In genomic region chr2:48968011-48968410, GRCh38 we compare ENCODE assay signal across 39 cellular contexts.
"Had no signal": no experiment of that assay in that cellular context is flagged by ENCODE, and none has a peak within 500 bp of the region (broad histone marks: within the 10 kb centered on the region; RNA-seq: fewer than 3 reads in every experiment).

No MANE protein-coding gene starts in this region.

- H3K27ac ChIP-seq: ascending aorta, cardiac muscle cell, VCaP had no signal

- FAIRE-seq: bronchial epithelial cell, TTC549 had no signal

- DNase-seq: activated CD4-positive, alpha-beta memory T cell treated with anti-CD3 and anti-CD28 coated beads, Interleukin-2, amount 10 ng/mL, durations not matched to agents 7 days and 5 days; activated CD4-positive, alpha-beta T cell treated with anti-CD3 and anti-CD28 coated beads for 1 hour; activated CD4-positive, alpha-beta T cell treated with anti-CD3 and anti-CD28 coated beads for 36 hours; activated CD4-positive, alpha-beta T cell treated with anti-CD3 and anti-CD28 coated beads for 48 hours; activated CD4-positive, alpha-beta T cell treated with anti-CD3 and anti-CD28 coated beads, Interleukin-2, amount 10 ng/mL, durations not matched to agents 7 days and 5 days; activated CD4-positive, alpha-beta T cell treated with anti-CD3 and anti-CD28 coated beads, Interleukin-2, amount 50 U/mL, for 48 hours; activated CD4-positive, CD25-positive, alpha-beta regulatory T cell; activated CD8-positive, alpha-beta memory T cell treated with anti-CD3 and anti-CD28 coated beads for 24 hours; activated CD8-positive, alpha-beta memory T cell treated with anti-CD3 and anti-CD28 coated beads, Interleukin-2, amount 10 ng/mL, durations not matched to agents 7 days and 5 days; activated CD8-positive, alpha-beta memory T cell treated with anti-CD3 and anti-CD28 coated beads, Interleukin-2, amount 50 U/mL, for 48 hours; activated CD8-positive, alpha-beta T cell treated with anti-CD3 and anti-CD28 coated beads, Interleukin-2, amount 10 ng/mL, durations not matched to agents 7 days and 5 days; activated effector memory CD4-positive, alpha-beta T cell treated with Interleukin-2 at 50 U/mL for 16 hours; activated gamma-delta T cell; activated naive CD4-positive, alpha-beta T cell treated with anti-CD3 and anti-CD28 coated beads, Interleukin-2, amount 10 ng/mL, durations not matched to agents 7 days and 5 days; activated naive CD4-positive, alpha-beta T cell treated with Interleukin-2 at 50 U/mL for 16 hours; activated naive CD8-positive, alpha-beta T cell treated with anti-CD3 and anti-CD28 coated beads, Interleukin-2, amount 10 ng/mL, durations not matched to agents 7 days and 5 days; activated naive CD8-positive, alpha-beta T cell treated with anti-CD3 and anti-CD28 coated beads, Interleukin-2, amount 50 U/mL, for 24 hours; activated T-cell treated with anti-CD3 and anti-CD28 coated beads, Interleukin-2, amount 50 U/mL, for 24 hours; activated T-cell treated with anti-CD3 and anti-CD28 coated beads, Interleukin-2, amount 50 U/mL, for 48 hours; amygdala; caudate nucleus; cerebellar nuclear complex; T-helper 1 cell; T-helper 2 cell; T-helper 9 cell had no signal

- H3K9me3 Mint-ChIP-seq: activated CD4-positive, alpha-beta memory T cell treated with anti-CD3 and anti-CD28 coated beads, Interleukin-2, amount 10 ng/mL, durations not matched to agents 7 days and 5 days; activated CD4-positive, alpha-beta T cell treated with anti-CD3 and anti-CD28 coated beads, Interleukin-2, amount 10 ng/mL, durations not matched to agents 7 days and 5 days; activated naive CD4-positive, alpha-beta T cell treated with anti-CD3 and anti-CD28 coated beads, Interleukin-2, amount 10 ng/mL, durations not matched to agents 7 days and 5 days; activated naive CD4-positive, alpha-beta T cell treated with anti-CD3 and anti-CD28 coated beads, Interleukin-2, amount 50 U/mL, for 24 hours; activated naive CD8-positive, alpha-beta T cell treated with anti-CD3 and anti-CD28 coated beads, Interleukin-2, amount 10 ng/mL, durations not matched to agents 7 days and 5 days; activated naive CD8-positive, alpha-beta T cell treated with anti-CD3 and anti-CD28 coated beads, Interleukin-2, amount 50 U/mL, for 24 hours; activated T-cell treated with anti-CD3 and anti-CD28 coated beads, Interleukin-2, amount 50 U/mL, for 24 hours; activated T-helper 2 cell treated with anti-CD3 and anti-CD28 coated beads, Interferon-gamma antibody, Interleukin-2, Interleukin-4, amounts not matched to agents 10 μg/mL and 5 μg/mL and 100 μg/mL, durations not matched to agents 14 hours and 24 hours and 36 hours; brain; T-helper 1 cell treated with Interleukin-12 subunit alpha and Interleukin-12 subunit beta and Interleukin-4 antibody, amounts not matched to agents 30 μg/mL and 1 μg/mL, for 36 hours; T-helper 2 cell treated with Interferon-gamma antibody and Interleukin-4, amounts not matched to agents 5 μg/mL and 100 μg/mL, for 36 hours had no signal

- ATAC-seq: activated CD4-positive, alpha-beta T cell treated with anti-CD3 and anti-CD28 coated beads for 36 hours; activated CD4-positive, CD25-positive, alpha-beta regulatory T cell treated with anti-CD3 and anti-CD28 coated beads, Interleukin-2, amount 50 U/mL, for 24 hours; activated CD8-positive, alpha-beta memory T cell treated with anti-CD3 and anti-CD28 coated beads, Interleukin-2, amount 10 ng/mL, durations not matched to agents 7 days and 5 days; activated CD8-positive, alpha-beta T cell treated with anti-CD3 and anti-CD28 coated beads, Interleukin-2, amount 10 ng/mL, durations not matched to agents 7 days and 5 days; activated naive CD8-positive, alpha-beta T cell treated with anti-CD3 and anti-CD28 coated beads, Interleukin-2, amount 50 U/mL, for 24 hours; WTC11 had no signal

- H3K27ac Mint-ChIP-seq: activated CD4-positive, alpha-beta memory T cell treated with anti-CD3 and anti-CD28 coated beads, Interleukin-2, amount 10 ng/mL, durations not matched to agents 7 days and 5 days; activated CD4-positive, alpha-beta T cell treated with anti-CD3 and anti-CD28 coated beads for 36 hours; activated CD4-positive, alpha-beta T cell treated with anti-CD3 and anti-CD28 coated beads, Interleukin-2, amount 10 ng/mL, durations not matched to agents 7 days and 5 days; activated CD8-positive, alpha-beta memory T cell treated with anti-CD3 and anti-CD28 coated beads, Interleukin-2, amount 10 ng/mL, durations not matched to agents 7 days and 5 days; activated CD8-positive, alpha-beta T cell treated with anti-CD3 and anti-CD28 coated beads, Interleukin-2, amount 10 ng/mL, durations not matched to agents 7 days and 5 days; activated naive CD4-positive, alpha-beta T cell treated with anti-CD3 and anti-CD28 coated beads, Interleukin-2, amount 10 ng/mL, durations not matched to agents 7 days and 5 days; activated naive CD4-positive, alpha-beta T cell treated with anti-CD3 and anti-CD28 coated beads, Interleukin-2, amount 50 U/mL, for 24 hours; activated naive CD8-positive, alpha-beta T cell; activated naive CD8-positive, alpha-beta T cell treated with anti-CD3 and anti-CD28 coated beads, Interleukin-2, amount 10 ng/mL, durations not matched to agents 7 days and 5 days; activated naive CD8-positive, alpha-beta T cell treated with anti-CD3 and anti-CD28 coated beads, Interleukin-2, amount 50 U/mL, for 24 hours; activated T-cell treated with anti-CD3 and anti-CD28 coated beads, Interleukin-2, amount 50 U/mL, for 24 hours; activated T-helper 2 cell treated with anti-CD3 and anti-CD28 coated beads, Interferon-gamma antibody, Interleukin-2, Interleukin-4, amounts not matched to agents 10 μg/mL and 5 μg/mL and 100 μg/mL, durations not matched to agents 14 hours and 24 hours and 36 hours; brain; T-helper 1 cell treated with Interleukin-12 subunit alpha and Interleukin-12 subunit beta and Interleukin-4 antibody, amounts not matched to agents 30 μg/mL and 1 μg/mL, for 36 hours; T-helper 2 cell treated with Interferon-gamma antibody and Interleukin-4, amounts not matched to agents 5 μg/mL and 100 μg/mL, for 36 hours; WTC11 had no signal

- H3K4me3 Mint-ChIP-seq: activated CD4-positive, alpha-beta memory T cell treated with anti-CD3 and anti-CD28 coated beads, Interleukin-2, amount 10 ng/mL, durations not matched to agents 7 days and 5 days; activated CD4-positive, alpha-beta T cell treated with anti-CD3 and anti-CD28 coated beads for 36 hours; activated CD4-positive, alpha-beta T cell treated with anti-CD3 and anti-CD28 coated beads, Interleukin-2, amount 10 ng/mL, durations not matched to agents 7 days and 5 days; activated CD8-positive, alpha-beta memory T cell treated with anti-CD3 and anti-CD28 coated beads, Interleukin-2, amount 10 ng/mL, durations not matched to agents 7 days and 5 days; activated CD8-positive, alpha-beta T cell treated with anti-CD3 and anti-CD28 coated beads, Interleukin-2, amount 10 ng/mL, durations not matched to agents 7 days and 5 days; activated naive CD4-positive, alpha-beta T cell treated with anti-CD3 and anti-CD28 coated beads, Interleukin-2, amount 10 ng/mL, durations not matched to agents 7 days and 5 days; activated naive CD4-positive, alpha-beta T cell treated with anti-CD3 and anti-CD28 coated beads, Interleukin-2, amount 50 U/mL, for 24 hours; activated naive CD8-positive, alpha-beta T cell; activated naive CD8-positive, alpha-beta T cell treated with anti-CD3 and anti-CD28 coated beads, Interleukin-2, amount 10 ng/mL, durations not matched to agents 7 days and 5 days; activated naive CD8-positive, alpha-beta T cell treated with anti-CD3 and anti-CD28 coated beads, Interleukin-2, amount 50 U/mL, for 24 hours; activated T-cell treated with anti-CD3 and anti-CD28 coated beads, Interleukin-2, amount 50 U/mL, for 24 hours; brain; central memory CD8-positive, alpha-beta T cell; T-helper 1 cell treated with Interleukin-12 subunit alpha and Interleukin-12 subunit beta and Interleukin-4 antibody, amounts not matched to agents 30 μg/mL and 1 μg/mL, for 36 hours; T-helper 2 cell treated with Interferon-gamma antibody and Interleukin-4, amounts not matched to agents 5 μg/mL and 100 μg/mL, for 36 hours; WTC11 had no signal

- H3K9me3 ChIP-seq: ascending aorta had no signal

- H3K4me3 ChIP-seq: ascending aorta, cardiac muscle cell had no signal

- H3K27me3 Mint-ChIP-seq: activated CD4-positive, alpha-beta memory T cell treated with anti-CD3 and anti-CD28 coated beads, Interleukin-2, amount 10 ng/mL, durations not matched to agents 7 days and 5 days; activated CD4-positive, alpha-beta T cell treated with anti-CD3 and anti-CD28 coated beads for 36 hours; activated CD4-positive, alpha-beta T cell treated with anti-CD3 and anti-CD28 coated beads, Interleukin-2, amount 10 ng/mL, durations not matched to agents 7 days and 5 days; activated CD8-positive, alpha-beta memory T cell treated with anti-CD3 and anti-CD28 coated beads, Interleukin-2, amount 10 ng/mL, durations not matched to agents 7 days and 5 days; activated naive CD4-positive, alpha-beta T cell treated with anti-CD3 and anti-CD28 coated beads, Interleukin-2, amount 10 ng/mL, durations not matched to agents 7 days and 5 days; activated naive CD4-positive, alpha-beta T cell treated with anti-CD3 and anti-CD28 coated beads, Interleukin-2, amount 50 U/mL, for 24 hours; activated naive CD8-positive, alpha-beta T cell; activated naive CD8-positive, alpha-beta T cell treated with anti-CD3 and anti-CD28 coated beads, Interleukin-2, amount 10 ng/mL, durations not matched to agents 7 days and 5 days; activated naive CD8-positive, alpha-beta T cell treated with anti-CD3 and anti-CD28 coated beads, Interleukin-2, amount 50 U/mL, for 24 hours; activated T-cell treated with anti-CD3 and anti-CD28 coated beads, Interleukin-2, amount 50 U/mL, for 24 hours; brain; central memory CD8-positive, alpha-beta T cell had no signal

- H3K36me3 Mint-ChIP-seq: activated CD8-positive, alpha-beta memory T cell treated with anti-CD3 and anti-CD28 coated beads, Interleukin-2, amount 10 ng/mL, durations not matched to agents 7 days and 5 days; activated naive CD4-positive, alpha-beta T cell treated with anti-CD3 and anti-CD28 coated beads, Interleukin-2, amount 10 ng/mL, durations not matched to agents 7 days and 5 days; activated naive CD4-positive, alpha-beta T cell treated with anti-CD3 and anti-CD28 coated beads, Interleukin-2, amount 50 U/mL, for 24 hours; activated naive CD8-positive, alpha-beta T cell; activated naive CD8-positive, alpha-beta T cell treated with anti-CD3 and anti-CD28 coated beads, Interleukin-2, amount 10 ng/mL, durations not matched to agents 7 days and 5 days; brain; WTC11 had no signal

- H3K4me1 ChIP-seq: ascending aorta had no signal

- H3K4me1 Mint-ChIP-seq: activated CD4-positive, alpha-beta memory T cell treated with anti-CD3 and anti-CD28 coated beads, Interleukin-2, amount 10 ng/mL, durations not matched to agents 7 days and 5 days; activated CD4-positive, alpha-beta T cell treated with anti-CD3 and anti-CD28 coated beads for 36 hours; activated CD4-positive, alpha-beta T cell treated with anti-CD3 and anti-CD28 coated beads, Interleukin-2, amount 10 ng/mL, durations not matched to agents 7 days and 5 days; activated CD8-positive, alpha-beta memory T cell treated with anti-CD3 and anti-CD28 coated beads, Interleukin-2, amount 10 ng/mL, durations not matched to agents 7 days and 5 days; activated naive CD4-positive, alpha-beta T cell treated with anti-CD3 and anti-CD28 coated beads, Interleukin-2, amount 10 ng/mL, durations not matched to agents 7 days and 5 days; activated naive CD4-positive, alpha-beta T cell treated with anti-CD3 and anti-CD28 coated beads, Interleukin-2, amount 50 U/mL, for 24 hours; activated naive CD8-positive, alpha-beta T cell treated with anti-CD3 and anti-CD28 coated beads, Interleukin-2, amount 10 ng/mL, durations not matched to agents 7 days and 5 days; activated naive CD8-positive, alpha-beta T cell treated with anti-CD3 and anti-CD28 coated beads, Interleukin-2, amount 50 U/mL, for 24 hours; brain; central memory CD8-positive, alpha-beta T cell had no signal

- H3K36me3 ChIP-seq: ascending aorta, cardiac muscle cell had no signal

- H3K27me3 ChIP-seq: ascending aorta, cardiac muscle cell had no signal
